In the genomic region with DNA sequence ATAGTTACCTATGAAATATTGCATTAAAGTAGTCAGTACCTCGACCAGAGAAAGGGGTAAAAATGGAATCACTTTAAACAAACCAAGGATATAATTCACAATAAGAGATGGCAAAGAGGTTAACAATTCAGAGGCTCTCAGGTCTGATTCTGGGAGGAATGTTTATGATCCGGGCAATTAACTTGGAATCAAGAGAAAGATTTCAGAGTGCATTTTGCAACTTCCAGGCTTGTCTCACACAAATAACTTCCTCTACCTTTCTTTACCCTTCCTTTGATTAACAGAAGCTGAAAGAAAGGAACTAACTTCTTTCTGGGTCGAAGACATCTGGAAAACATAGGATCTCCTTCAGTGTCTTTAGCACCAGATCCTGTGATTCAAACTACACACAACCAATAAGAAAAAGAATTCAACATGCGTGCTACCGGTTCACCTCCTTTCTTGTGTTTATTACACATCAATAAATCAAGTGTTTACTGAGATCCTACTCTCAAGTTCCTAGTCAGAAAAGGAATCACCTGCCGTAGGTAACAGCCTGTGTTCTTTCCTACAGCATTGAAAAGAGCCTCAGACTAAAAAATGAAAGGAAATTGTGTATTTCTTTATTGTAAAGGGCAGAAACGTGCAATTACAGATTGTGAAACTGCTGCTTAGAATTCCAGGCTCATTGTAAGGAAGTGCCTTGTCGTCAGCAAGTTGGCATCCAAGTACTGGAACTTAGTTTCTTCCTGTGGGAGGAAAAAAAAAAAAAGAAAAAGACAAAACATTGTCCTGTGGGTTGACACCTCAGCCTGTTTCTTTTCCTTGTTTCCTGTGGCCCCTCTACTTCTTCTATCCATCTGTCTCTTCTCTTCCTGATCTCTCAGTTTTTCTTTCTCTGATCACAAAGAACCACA, we compare ENCODE assay signal across 1 cellular context.
TF ChIP-seq lines count a peak whose summit lies in the region.

No MANE protein-coding gene starts in this region.

TF ChIP-seq in HepG2, 621 proteins besides CTCF, POLR2A, EP300 and RAD21 (continued from another document):
- TF ChIP-seq, protein P1, sequence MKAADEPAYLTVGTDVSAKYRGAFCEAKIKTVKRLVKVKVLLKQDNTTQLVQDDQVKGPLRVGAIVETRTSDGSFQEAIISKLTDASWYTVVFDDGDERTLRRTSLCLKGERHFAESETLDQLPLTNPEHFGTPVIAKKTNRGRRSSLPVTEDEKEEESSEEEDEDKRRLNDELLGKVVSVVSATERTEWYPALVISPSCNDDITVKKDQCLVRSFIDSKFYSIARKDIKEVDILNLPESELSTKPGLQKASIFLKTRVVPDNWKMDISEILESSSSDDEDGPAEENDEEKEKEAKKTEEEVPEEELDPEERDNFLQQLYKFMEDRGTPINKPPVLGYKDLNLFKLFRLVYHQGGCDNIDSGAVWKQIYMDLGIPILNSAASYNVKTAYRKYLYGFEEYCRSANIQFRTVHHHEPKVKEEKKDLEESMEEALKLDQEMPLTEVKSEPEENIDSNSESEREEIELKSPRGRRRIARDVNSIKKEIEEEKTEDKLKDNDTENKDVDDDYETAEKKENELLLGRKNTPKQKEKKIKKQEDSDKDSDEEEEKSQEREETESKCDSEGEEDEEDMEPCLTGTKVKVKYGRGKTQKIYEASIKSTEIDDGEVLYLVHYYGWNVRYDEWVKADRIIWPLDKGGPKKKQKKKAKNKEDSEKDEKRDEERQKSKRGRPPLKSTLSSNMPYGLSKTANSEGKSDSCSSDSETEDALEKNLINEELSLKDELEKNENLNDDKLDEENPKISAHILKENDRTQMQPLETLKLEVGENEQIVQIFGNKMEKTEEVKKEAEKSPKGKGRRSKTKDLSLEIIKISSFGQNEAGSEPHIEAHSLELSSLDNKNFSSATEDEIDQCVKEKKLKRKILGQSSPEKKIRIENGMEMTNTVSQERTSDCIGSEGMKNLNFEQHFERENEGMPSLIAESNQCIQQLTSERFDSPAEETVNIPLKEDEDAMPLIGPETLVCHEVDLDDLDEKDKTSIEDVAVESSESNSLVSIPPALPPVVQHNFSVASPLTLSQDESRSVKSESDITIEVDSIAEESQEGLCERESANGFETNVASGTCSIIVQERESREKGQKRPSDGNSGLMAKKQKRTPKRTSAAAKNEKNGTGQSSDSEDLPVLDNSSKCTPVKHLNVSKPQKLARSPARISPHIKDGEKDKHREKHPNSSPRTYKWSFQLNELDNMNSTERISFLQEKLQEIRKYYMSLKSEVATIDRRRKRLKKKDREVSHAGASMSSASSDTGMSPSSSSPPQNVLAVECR (CRISPR knock-in tag; IDR thresholded peaks at IDR 0.05; ENCODE audit: borderline replicate concordance), result no peak
- no peak for TF ChIP-seq BRD4 (CRISPR knock-in tag; IDR thresholded peaks at IDR 0.05)
- no peak for TF ChIP-seq ZNF766 (CRISPR knock-in tag; IDR thresholded peaks at IDR 0.05; ENCODE audit: borderline replicate concordance)
- TF ChIP-seq, protein P2, sequence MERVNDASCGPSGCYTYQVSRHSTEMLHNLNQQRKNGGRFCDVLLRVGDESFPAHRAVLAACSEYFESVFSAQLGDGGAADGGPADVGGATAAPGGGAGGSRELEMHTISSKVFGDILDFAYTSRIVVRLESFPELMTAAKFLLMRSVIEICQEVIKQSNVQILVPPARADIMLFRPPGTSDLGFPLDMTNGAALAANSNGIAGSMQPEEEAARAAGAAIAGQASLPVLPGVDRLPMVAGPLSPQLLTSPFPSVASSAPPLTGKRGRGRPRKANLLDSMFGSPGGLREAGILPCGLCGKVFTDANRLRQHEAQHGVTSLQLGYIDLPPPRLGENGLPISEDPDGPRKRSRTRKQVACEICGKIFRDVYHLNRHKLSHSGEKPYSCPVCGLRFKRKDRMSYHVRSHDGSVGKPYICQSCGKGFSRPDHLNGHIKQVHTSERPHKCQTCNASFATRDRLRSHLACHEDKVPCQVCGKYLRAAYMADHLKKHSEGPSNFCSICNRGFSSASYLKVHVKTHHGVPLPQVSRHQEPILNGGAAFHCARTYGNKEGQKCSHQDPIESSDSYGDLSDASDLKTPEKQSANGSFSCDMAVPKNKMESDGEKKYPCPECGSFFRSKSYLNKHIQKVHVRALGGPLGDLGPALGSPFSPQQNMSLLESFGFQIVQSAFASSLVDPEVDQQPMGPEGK (CRISPR knock-in tag; IDR thresholded peaks at IDR 0.05), result no peak
